ENCODE assay signal across 9 cellular contexts in genomic region chr11:18578975-18579598, GRCh38. TPM values are rescaled to one million over a fixed set of nuclear protein-coding genes. Genes with fewer than 3 reads are reported as not detected.
A peak's percentile ranks its signal among the peaks of the same experiment; 100 is the strongest.
DNase-seq lines count a peak whose midpoint lies in the region; ATAC-seq, FAIRE-seq and TF ChIP-seq lines count a peak whose summit lies in the region.
"Had no signal": no experiment of that assay in that cellular context is flagged by ENCODE, and none has a peak within 500 bp of the region (broad histone marks: within the 10 kb centered on the region; RNA-seq: fewer than 3 reads in every experiment).

No MANE protein-coding gene starts in this region.

- peak; percentile 34 for ATAC-seq in CD8-positive, alpha-beta T cell
- peak; percentile 78 for ATAC-seq in GM19351 (IDR thresholded peaks at IDR 0.05; ENCODE audit: unreplicated experiment)
- ATAC-seq in HG03457 (IDR thresholded peaks at IDR 0.05; ENCODE audit: unreplicated experiment) = no peak

- dilution Hi-C loops in endothelial cell of umbilical vein (cut with MboI; ENCODE audit: extremely low pct_ligation_motif_present, low sequenced_read_pairs) = no loop called here

- H3K4me1 Mint-ChIP-seq in CD8-positive, alpha-beta T cell (ENCODE audit: low read depth) = peaks cover 5% of the 10 kb centered on the region
- H3K4me1 Mint-ChIP-seq: memory B cell had no signal

- H4K20me1 ChIP-seq in endothelial cell of umbilical vein (replicated peaks; ENCODE audit: control insufficient read depth, extremely low read depth, insufficient read depth, low read length) (no peaks in the 10 kb centered on the region), Karpas-422 (ENCODE audit: insufficient read depth, low read depth, low read length) (no peaks in the 10 kb centered on the region)

- peaks cover 22% of the 10 kb centered on the region for H3K36me3 Mint-ChIP-seq in CD8-positive, alpha-beta T cell

- H3K9ac ChIP-seq in endothelial cell of umbilical vein (replicated peaks; ENCODE audit: extremely low read depth, insufficient read depth, low read length) (no peak overlapping the region), Karpas-422 (ENCODE audit: low read length) (no peak overlapping the region)

- H3K4me3 ChIP-seq in CD8-positive, alpha-beta T cell (ENCODE audit: low read depth, low read length) = no peak overlapping the region
- H3K4me3 ChIP-seq in endothelial cell of umbilical vein (replicated peaks in 1 of 3; ENCODE audit: insufficient read depth in 1 of 3, low read depth in 1 of 3, low read length in 3 of 3) = no peak overlapping the region
- H3K4me3 ChIP-seq in Karpas-422 (ENCODE audit: low read length) = no peak overlapping the region

- H3K27ac ChIP-seq in CD8-positive, alpha-beta T cell (ENCODE audit: low read depth, low read length) = no peak overlapping the region
- H3K27ac ChIP-seq in endothelial cell of umbilical vein (ENCODE audit: insufficient read depth, low read depth, low read length) = no peak overlapping the region
- no peak overlapping the region for H3K27ac ChIP-seq in Karpas-422 (ENCODE audit: low read length)

- H3K27me3 Mint-ChIP-seq in CD8-positive, alpha-beta T cell (ENCODE audit: low read depth) = no peaks in the 10 kb centered on the region
- H3K27me3 Mint-ChIP-seq: memory B cell had no signal

- CTCF ChIA-PET in CD8-positive, alpha-beta T cell (lab: Charles Lee) = interaction anchor here (1.0 to 1.3 kb wide), 2 partner anchors 39 to 86 kb away, joined by 3 to 4 read pairs; no protein-coding TSS in a partner anchor
- CTCF ChIA-PET in endothelial cell of umbilical vein (lab: Charles Lee) = interaction anchor here (1.3 to 2.3 kb wide), 4 partner anchors 9 to 185 kb away, joined by 3 to 6 read pairs (median 4); no protein-coding TSS in a partner anchor

- TF ChIP-seq POLR2A in endothelial cell of umbilical vein (IDR thresholded peaks at IDR 0.05; ENCODE audit: low read depth, low read length) = no peak

- peak overlapping the region; percentile 54 for H3K4me3 Mint-ChIP-seq in CD8-positive, alpha-beta T cell
- H3K4me3 Mint-ChIP-seq: memory B cell had no signal

- H3K9me2 ChIP-seq in Karpas-422 (replicated peaks; ENCODE audit: insufficient read depth, low read length) = no peaks in the 10 kb centered on the region

- peak overlapping the region; percentile 75 for H3K27ac Mint-ChIP-seq in CD8-positive, alpha-beta T cell
- H3K27ac Mint-ChIP-seq: memory B cell had no signal

- DNase-seq in CD8-positive, alpha-beta T cell = no peak
- DNase-seq in HuH-7 (ENCODE audit: low spot score) = peak; percentile 39
- DNase-seq in endothelial cell of umbilical vein (ENCODE audit: low read depth, low spot score) = no peak
- no peak for DNase-seq in germinal center (ENCODE audit: low spot score)
- no peak for DNase-seq in Karpas-422
- DNase-seq in NCI-H146 treated with DMSO at 0.1 percent for 48 hours (lab: John Stamatoyannopoulos, UW; ENCODE audit: unreplicated experiment) = no peak

- intact Hi-C loops in CD8-positive, alpha-beta T cell (cut with DNase I, micrococcal nuclease) = no loop called here
- intact Hi-C loops in endothelial cell of umbilical vein (cut with micrococcal nuclease) = loop anchor here (5.0 kb wide), 1 partner anchor 1803 kb away; no protein-coding TSS in a partner anchor

- H3K79me2 ChIP-seq in endothelial cell of umbilical vein (ENCODE audit: control insufficient read depth, insufficient read depth, low read length) = peaks cover 2% of the 10 kb centered on the region
- no peaks in the 10 kb centered on the region for H3K79me2 ChIP-seq in Karpas-422 (ENCODE audit: low read length)

- H3K36me3 ChIP-seq in CD8-positive, alpha-beta T cell (ENCODE audit: insufficient read depth, low read length) = no peaks in the 10 kb centered on the region
- H3K36me3 ChIP-seq in endothelial cell of umbilical vein (ENCODE audit: control insufficient read depth in 2 of 2, extremely low read depth in 1 of 2, insufficient read depth in 2 of 2, low read length in 2 of 2) = no peaks in the 10 kb centered on the region
- peaks cover 3% of the 10 kb centered on the region; the same call in 1 of the 2 replicates for H3K36me3 ChIP-seq in Karpas-422 (ENCODE audit: insufficient read depth, low read length)

- no peaks in the 10 kb centered on the region for H3K27me3 ChIP-seq in CD8-positive, alpha-beta T cell (ENCODE audit: insufficient read depth, low read length)
- no peaks in the 10 kb centered on the region for H3K27me3 ChIP-seq in endothelial cell of umbilical vein (ENCODE audit: control insufficient read depth in 2 of 2, insufficient read depth in 2 of 2, low read length in 2 of 2)
- no peaks in the 10 kb centered on the region for H3K27me3 ChIP-seq in Karpas-422 (ENCODE audit: low read length)

- no peaks in the 10 kb centered on the region for H3K9me3 Mint-ChIP-seq in CD8-positive, alpha-beta T cell
- H3K9me3 Mint-ChIP-seq: memory B cell had no signal

- POLR2A ChIA-PET in CD8-positive, alpha-beta T cell (lab: Charles Lee) = interaction anchor here (0.6 to 1.4 kb wide), 4 partner anchors 9 to 1859 kb away, joined by 3 to 7 read pairs (median 4); partner anchors contain the start of gene UEVLD
- POLR2A ChIA-PET in endothelial cell of umbilical vein (lab: Charles Lee) = no interaction called here

- TF ChIP-seq CTCF in CD8-positive, alpha-beta T cell (IDR thresholded peaks at IDR 0.05) = no peak
- no peak for TF ChIP-seq CTCF in endothelial cell of umbilical vein (IDR thresholded peaks at IDR 0.05; ENCODE audit: extremely low read depth in 1 of 2, insufficient read depth in 1 of 2, low read depth in 1 of 2, low read length in 2 of 2)

- H3K9me1 ChIP-seq in endothelial cell of umbilical vein (replicated peaks; ENCODE audit: control insufficient read depth, extremely low read depth, insufficient read depth, low read length) = no peaks in the 10 kb centered on the region

- no peak overlapping the region for H3K4me2 ChIP-seq in endothelial cell of umbilical vein (ENCODE audit: insufficient read depth, low read length)
- no peak overlapping the region for H3K4me2 ChIP-seq in Karpas-422 (ENCODE audit: low read depth, low read length, poor library complexity, severe bottlenecking)

- no peaks in the 10 kb centered on the region for H3K9me3 ChIP-seq in CD8-positive, alpha-beta T cell (ENCODE audit: low read length)
- H3K9me3 ChIP-seq in endothelial cell of umbilical vein (replicated peaks; ENCODE audit: control insufficient read depth, insufficient read depth, low read length) = no peaks in the 10 kb centered on the region
- H3K9me3 ChIP-seq in Karpas-422 (ENCODE audit: low read length) = no peaks in the 10 kb centered on the region

- H2AFZ ChIP-seq in endothelial cell of umbilical vein (ENCODE audit: low read depth, low read length) = no peak overlapping the region
- no peak overlapping the region for H2AFZ ChIP-seq in Karpas-422 (ENCODE audit: low read length)

- no peaks in the 10 kb centered on the region for H3K4me1 ChIP-seq in CD8-positive, alpha-beta T cell (ENCODE audit: insufficient read depth, low read length)
- H3K4me1 ChIP-seq in endothelial cell of umbilical vein (ENCODE audit: control insufficient read depth, extremely low read depth, insufficient read depth, low read length) = peaks cover 5% of the 10 kb centered on the region
- no peaks in the 10 kb centered on the region for H3K4me1 ChIP-seq in Karpas-422 (ENCODE audit: low read length)

- peak; percentile 70 for FAIRE-seq in endothelial cell of umbilical vein (lab: Jason Lieb, UNC)

- no TSS peak for BruUV-seq in endothelial cell of umbilical vein (replicated peaks; lab: Mats Ljungman, UMichigan)

RNA-seq across cellular contexts. Expression of gene UEVLD, which starts 9.4 kb away (rescaled TPM):
- 1 to 10 TPM; 1.1 to 2.1 TPM for total RNA-seq in CD8-positive, alpha-beta T cell
- 19.1 and 22.5 TPM in 2 replicates for total RNA-seq in endothelial cell of umbilical vein
- polyA plus RNA-seq in endothelial cell of umbilical vein = 8.0 and 9.2 TPM in 2 replicates
- polyA plus RNA-seq in endothelial cell of umbilical vein (2011; cell fraction: cytosol; rRNA removed) = 9.5 and 12.1 TPM in 2 replicates
- 11.5 and 13.9 TPM in 2 replicates for polyA plus RNA-seq in endothelial cell of umbilical vein (2011; cell fraction: nucleus; rRNA removed)
- 17.0 and 21.0 TPM in 2 replicates for polyA plus RNA-seq in endothelial cell of umbilical vein (2012)
- 15.7 and 19.2 TPM in 2 replicates for polyA minus RNA-seq in endothelial cell of umbilical vein
- polyA minus RNA-seq in endothelial cell of umbilical vein (2011; cell fraction: cytosol; rRNA and poly(A)+ RNA removed) = 11.8 TPM
- polyA minus RNA-seq in endothelial cell of umbilical vein (2011; cell fraction: nucleus; rRNA and poly(A)+ RNA removed) = 7.3 and 12.1 TPM in 2 replicates
- total RNA-seq in Karpas-422 (2014; rRNA removed; shearing (Covaris generic); ENCODE audit: low replicate concordance) = 10.4 and 14.8 TPM in 2 replicates

RNA-seq across cellular contexts. Expression of gene MISFA, which starts 20.5 kb away (rescaled TPM):
- not detected for total RNA-seq in CD8-positive, alpha-beta T cell
- total RNA-seq in endothelial cell of umbilical vein = 2.8 and 3.6 TPM in 2 replicates
- polyA plus RNA-seq in endothelial cell of umbilical vein = 0.75 and 1.4 TPM in 2 replicates
- 1.4 and 1.8 TPM in 2 replicates for polyA plus RNA-seq in endothelial cell of umbilical vein (2011; cell fraction: cytosol; rRNA removed)
- polyA plus RNA-seq in endothelial cell of umbilical vein (2011; cell fraction: nucleus; rRNA removed) = 0.54 and 1.1 TPM in 2 replicates
- polyA plus RNA-seq in endothelial cell of umbilical vein (2012) = 0.88 and 3.4 TPM in 2 replicates
- not detected in 2 replicates for polyA minus RNA-seq in endothelial cell of umbilical vein
- polyA minus RNA-seq in endothelial cell of umbilical vein (2011; cell fraction: cytosol; rRNA and poly(A)+ RNA removed) = not detected
- 1.6 TPM in 2 replicates for polyA minus RNA-seq in endothelial cell of umbilical vein (2011; cell fraction: nucleus; rRNA and poly(A)+ RNA removed)
- total RNA-seq in Karpas-422 (2014; rRNA removed; shearing (Covaris generic); ENCODE audit: low replicate concordance) = 1.2 TPM in 1 of 2 replicates, not detected in the other

RNA-seq across cellular contexts. Expression of gene TSG101, which starts 52.3 kb away (rescaled TPM):
- total RNA-seq in CD8-positive, alpha-beta T cell = 10 to 100 TPM; 36.2 to 36.5 TPM
- total RNA-seq in endothelial cell of umbilical vein = 41.3 and 45.5 TPM in 2 replicates
- polyA plus RNA-seq in endothelial cell of umbilical vein = 160 and 163 TPM in 2 replicates
- polyA plus RNA-seq in endothelial cell of umbilical vein (2011; cell fraction: cytosol; rRNA removed) = 113 and 120 TPM in 2 replicates
- 62.4 and 69.0 TPM in 2 replicates for polyA plus RNA-seq in endothelial cell of umbilical vein (2011; cell fraction: nucleus; rRNA removed)
- polyA plus RNA-seq in endothelial cell of umbilical vein (2012) = 46.0 and 55.4 TPM in 2 replicates
- polyA minus RNA-seq in endothelial cell of umbilical vein = 99.9 and 101 TPM in 2 replicates
- polyA minus RNA-seq in endothelial cell of umbilical vein (2011; cell fraction: cytosol; rRNA and poly(A)+ RNA removed) = 63.0 TPM
- 34.9 and 41.4 TPM in 2 replicates for polyA minus RNA-seq in endothelial cell of umbilical vein (2011; cell fraction: nucleus; rRNA and poly(A)+ RNA removed)
- 54.2 and 105 TPM in 2 replicates for total RNA-seq in Karpas-422 (2014; rRNA removed; shearing (Covaris generic); ENCODE audit: low replicate concordance)

RNA-seq across cellular contexts. Expression of gene SPTY2D1, which starts 55.1 kb away (rescaled TPM):
- total RNA-seq in CD8-positive, alpha-beta T cell = 10 to 100 TPM; 74.9 to 76.9 TPM
- 13.7 and 18.7 TPM in 2 replicates for total RNA-seq in endothelial cell of umbilical vein
- polyA plus RNA-seq in endothelial cell of umbilical vein = 5.5 and 5.8 TPM in 2 replicates
- 6.0 and 6.3 TPM in 2 replicates for polyA plus RNA-seq in endothelial cell of umbilical vein (2011; cell fraction: cytosol; rRNA removed)
- 4.6 and 6.5 TPM in 2 replicates for polyA plus RNA-seq in endothelial cell of umbilical vein (2011; cell fraction: nucleus; rRNA removed)
- 13.1 and 16.2 TPM in 2 replicates for polyA plus RNA-seq in endothelial cell of umbilical vein (2012)
- polyA minus RNA-seq in endothelial cell of umbilical vein = 11.6 and 12.4 TPM in 2 replicates
- polyA minus RNA-seq in endothelial cell of umbilical vein (2011; cell fraction: cytosol; rRNA and poly(A)+ RNA removed) = 15.3 TPM
- polyA minus RNA-seq in endothelial cell of umbilical vein (2011; cell fraction: nucleus; rRNA and poly(A)+ RNA removed) = 5.9 and 8.4 TPM in 2 replicates
- total RNA-seq in Karpas-422 (2014; rRNA removed; shearing (Covaris generic); ENCODE audit: low replicate concordance) = 11.1 TPM in 2 replicates
